ENCODE assay signal across 17 cellular contexts in the genomic region with DNA sequence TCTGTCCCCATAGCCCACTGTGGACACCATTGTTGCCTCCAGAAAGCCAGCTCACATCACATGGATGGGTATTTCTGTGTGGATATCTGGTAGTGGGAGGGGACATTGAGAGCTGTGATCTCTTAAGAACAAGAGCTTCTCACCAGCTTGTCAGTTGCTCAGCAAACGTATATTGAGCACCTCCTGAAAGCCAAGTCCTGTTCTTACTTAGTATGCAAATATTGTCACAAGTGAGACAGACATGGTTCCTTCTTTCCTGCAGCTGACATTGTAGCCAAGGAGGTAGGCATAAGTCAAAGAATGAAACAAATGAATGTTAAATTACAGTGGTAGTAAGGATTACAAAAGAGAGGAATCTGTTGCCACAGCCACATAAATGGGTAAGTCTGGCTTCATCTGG. TPM values are rescaled to one million over a fixed set of nuclear protein-coding genes. Genes with fewer than 3 reads are reported as not detected.
DNase-seq lines count a peak whose midpoint lies in the region; ATAC-seq and TF ChIP-seq lines count a peak whose summit lies in the region.
"Had no signal": no experiment of that assay in that cellular context is flagged by ENCODE, and none has a peak within 500 bp of the region (broad histone marks: within the 10 kb centered on the region; RNA-seq: fewer than 3 reads in every experiment).

No MANE protein-coding gene starts in this region.

- peaks cover 34% of the 10 kb centered on the region for H3K4me1 Mint-ChIP-seq in memory B cell

- no peak overlapping the region for H3K4me2 ChIP-seq in hepatocyte

- DNase-seq in memory B cell (ENCODE audit: low spot score in 2 of 2) (no peak), esophagus squamous epithelium (lab: John Stamatoyannopoulos, UW) (no peak), hepatocyte (ENCODE audit: low spot score) (no peak), NCI-H345 (lab: John Stamatoyannopoulos, UW) (no peak), NCI-H2227 treated with DMSO at 0.1 percent for 48 hours (lab: John Stamatoyannopoulos, UW) (no peak)
- DNase-seq: C1 segment of cervical spinal cord; central memory CD4-positive, alpha-beta T cell; DND-41; foreskin keratinocyte; lower lobe of right lung; naive thymus-derived CD4-positive, alpha-beta T cell; NCI-H1694 had no signal

- no peak for TF ChIP-seq CTCF in esophagus squamous epithelium (IDR thresholded peaks at IDR 0.05)
- no peak for TF ChIP-seq CTCF in hepatocyte (IDR thresholded peaks at IDR 0.05; ENCODE audit: poor library complexity)

- H2AFZ ChIP-seq in hepatocyte, result no peak overlapping the region

- H3K27ac Mint-ChIP-seq in memory B cell, result peak overlapping the region; percentile 61
- H3K27ac Mint-ChIP-seq: T-helper 1 cell treated with Interleukin-12 subunit alpha and Interleukin-12 subunit beta and Interleukin-4 antibody, amounts not matched to agents 30 μg/mL and 1 μg/mL, for 36 hours had no signal

- no peaks in the 10 kb centered on the region for H3K9me2 ChIP-seq in hepatocyte (replicated peaks; ENCODE audit: insufficient read depth)

- H3K4me3 Mint-ChIP-seq in memory B cell, result no peak overlapping the region
- H3K4me3 Mint-ChIP-seq: naive thymus-derived CD4-positive, alpha-beta T cell; T-helper 1 cell treated with Interleukin-12 subunit alpha and Interleukin-12 subunit beta and Interleukin-4 antibody, amounts not matched to agents 30 μg/mL and 1 μg/mL, for 36 hours had no signal

- H3K9me3 Mint-ChIP-seq in memory B cell, result no peaks in the 10 kb centered on the region
- H3K9me3 Mint-ChIP-seq: naive thymus-derived CD4-positive, alpha-beta T cell; T-helper 1 cell treated with Interleukin-12 subunit alpha and Interleukin-12 subunit beta and Interleukin-4 antibody, amounts not matched to agents 30 μg/mL and 1 μg/mL, for 36 hours had no signal

- TF ChIP-seq POLR2A in esophagus squamous epithelium (IDR thresholded peaks at IDR 0.05), result no peak

- WGBS in esophagus squamous epithelium, 2 donors, result 83 to 88% methylated on average over 1 of the region's 1 CpG
- WGBS in hepatocyte (ENCODE audit: low lambda C conversion rate, missing lambda C conversion rate), result 75% methylated on average over 1 of the region's 1 CpG

- H3K27ac ChIP-seq in esophagus squamous epithelium, result no peak overlapping the region
- no peak overlapping the region for H3K27ac ChIP-seq in hepatocyte
- H3K27ac ChIP-seq: foreskin keratinocyte, lower lobe of right lung, tibial nerve had no signal

- H3K4me1 ChIP-seq in esophagus squamous epithelium, result peaks cover 12 to 27% (median 15%) of the 10 kb centered on the region in 3 donors
- peaks cover 16% of the 10 kb centered on the region for H3K4me1 ChIP-seq in hepatocyte (ENCODE audit: insufficient read depth)
- H3K4me1 ChIP-seq: foreskin keratinocyte had no signal

- H3K36me3 Mint-ChIP-seq in memory B cell, result peaks cover 24% of the 10 kb centered on the region

- intact Hi-C loops in esophagus squamous epithelium (cut with DNase I), result no loop called here

- H3K27me3 ChIP-seq in esophagus squamous epithelium (no peaks in the 10 kb centered on the region), hepatocyte (no peaks in the 10 kb centered on the region)
- H3K27me3 ChIP-seq: foreskin keratinocyte, tibial nerve had no signal

- ATAC-seq in GM18517 (IDR thresholded peaks at IDR 0.05; ENCODE audit: unreplicated experiment), result peak; percentile 30
- peak; percentile 29 for ATAC-seq in GM21367 (IDR thresholded peaks at IDR 0.05; ENCODE audit: unreplicated experiment)
- peak; percentile 24 for ATAC-seq in HG02973 (IDR thresholded peaks at IDR 0.05; ENCODE audit: unreplicated experiment)
- peak; percentile 23 for ATAC-seq in memory B cell (ENCODE audit: low read depth)
- ATAC-seq: foreskin keratinocyte; lower lobe of right lung; naive thymus-derived CD4-positive, alpha-beta T cell had no signal

- H3K4me3 ChIP-seq in esophagus squamous epithelium (no peak overlapping the region), hepatocyte (no peak overlapping the region)
- H3K4me3 ChIP-seq: lower lobe of right lung, tibial nerve had no signal

- H3K9me3 ChIP-seq in esophagus squamous epithelium (no peaks in the 10 kb centered on the region), hepatocyte (ENCODE audit: low read depth) (no peaks in the 10 kb centered on the region)
- H3K9me3 ChIP-seq: lower lobe of right lung, tibial nerve had no signal

- no peaks in the 10 kb centered on the region for H3K27me3 Mint-ChIP-seq in memory B cell

- H3K36me3 ChIP-seq in esophagus squamous epithelium, result peaks cover 11 to 66% (median 12%) of the 10 kb centered on the region in 3 donors
- H3K36me3 ChIP-seq in hepatocyte (replicated peaks; ENCODE audit: insufficient read depth, low read depth), result no peaks in the 10 kb centered on the region

- H3K79me2 ChIP-seq in hepatocyte, result peaks cover 28% of the 10 kb centered on the region

- H4K20me1 ChIP-seq in hepatocyte (ENCODE audit: insufficient read depth, poor library complexity, severe bottlenecking), result no peaks in the 10 kb centered on the region

RNA-seq across cellular contexts. Expression of gene TCOF1, which starts 3.8 kb away (rescaled TPM):
- total RNA-seq in esophagus squamous epithelium (10 to 100 TPM; 18.2 to 41.4 (median 24.8) TPM), hepatocyte (19.9 and 21.2 TPM in 2 replicates)
- 22.5 and 24.0 TPM in 2 replicates for polyA plus RNA-seq in hepatocyte

RNA-seq across cellular contexts. Expression of gene CD74, which starts 51.4 kb away (rescaled TPM):
- total RNA-seq in esophagus squamous epithelium (1,000 to 10,000 TPM in 1 of 4 donors, 100 to 1,000 TPM in 2, 10 to 100 TPM in 1; 91.0 to 1,037 (median 261) TPM), hepatocyte (51.1 and 57.2 TPM in 2 replicates)
- polyA plus RNA-seq in hepatocyte, result 103 and 107 TPM in 2 replicates

RNA-seq across cellular contexts. Expression of gene ARSI, which starts 58.6 kb away (rescaled TPM):
- 1 to 10 TPM; 2.1 to 7.2 (median 5.1) TPM for total RNA-seq in esophagus squamous epithelium
- 18.4 and 27.9 TPM in 2 replicates for total RNA-seq in hepatocyte
- polyA plus RNA-seq in hepatocyte, result 27.1 and 42.8 TPM in 2 replicates
- polyA plus RNA-seq: naive thymus-derived CD4-positive, alpha-beta T cell had no signal
